ENCODE assay signal across 9 cellular contexts in genomic region chr14:90409209-90409730, GRCh38. TPM values are rescaled to one million over a fixed set of nuclear protein-coding genes. Genes with fewer than 3 reads are reported as not detected.
DNase-seq lines count a peak whose midpoint lies in the region; ATAC-seq and TF ChIP-seq lines count a peak whose summit lies in the region.
"Had no signal": no experiment of that assay in that cellular context is flagged by ENCODE, and none has a peak within 500 bp of the region (broad histone marks: within the 10 kb centered on the region; RNA-seq: fewer than 3 reads in every experiment).

No MANE protein-coding gene starts in this region.

- intact Hi-C loops in right lobe of liver (cut with DNase I): no loop called here

- H3K9me3 Mint-ChIP-seq in activated T-cell treated with anti-CD3 and anti-CD28 coated beads, Interleukin-2, amount 50 U/mL, for 24 hours: no peaks in the 10 kb centered on the region

- DNase-seq in activated T-cell treated with anti-CD3 and anti-CD28 coated beads, Interleukin-2, amount 50 U/mL, for 24 hours: no peak
- DNase-seq in activated T-cell treated with anti-CD3 and anti-CD28 coated beads, Interleukin-2, amount 50 U/mL, for 1 hour: no peak
- DNase-seq in caudate nucleus (lab: John Stamatoyannopoulos, UW) (peak in 17 of 61 donors; percentile 16 to 80 (median 39)), right lobe of liver (peak in 1 of 3 donors; percentile 48), upper lobe of left lung (peak in 1 of 2 donors; percentile 38), NCI-H1105 (lab: John Stamatoyannopoulos, UW) (no peak), SW480 (ENCODE audit: low spot score) (no peak), T-helper 9 cell (no peak)

- no peaks in the 10 kb centered on the region for H3K9me3 ChIP-seq in right lobe of liver
- H3K9me3 ChIP-seq in upper lobe of left lung: no peaks in the 10 kb centered on the region
- H3K9me3 ChIP-seq: neutrophil had no signal

- WGBS in right lobe of liver (ENCODE audit: insufficient coverage, low coverage, low lambda C conversion rate, missing lambda C conversion rate): 18% methylated on average over 5 of the region's 5 CpGs
- WGBS in upper lobe of left lung, 2 donors: 30 to 54% methylated on average over 5 of the region's 5 CpGs

- ATAC-seq in right lobe of liver (peak; percentile 69 to 91 (median 78)), upper lobe of left lung (ENCODE audit: low FRiP score in 2 of 2) (peak in 1 of 2 donors; percentile 72)

- H3K36me3 ChIP-seq in right lobe of liver (peaks cover 7 to 22% (median 12%) of the 10 kb centered on the region in 4 donors), upper lobe of left lung (peaks cover 10 to 32% (median 20%) of the 10 kb centered on the region in 4 donors)

- H3K27ac ChIP-seq in caudate nucleus (ENCODE audit: low read depth, low read length) (peak overlapping the region; percentile 46), right lobe of liver (peak overlapping the region in 2 of 3 donors; percentile 36 to 47), upper lobe of left lung (peak overlapping the region; percentile 59 to 89 (median 67))
- H3K27ac ChIP-seq: neutrophil had no signal

- no peaks in the 10 kb centered on the region for H3K4me1 ChIP-seq in right lobe of liver
- peaks cover 0 to 21% (median 18%) of the 10 kb centered on the region in 4 donors for H3K4me1 ChIP-seq in upper lobe of left lung

- H3K4me3 ChIP-seq in right lobe of liver (no peak overlapping the region), upper lobe of left lung (no peak overlapping the region)

- peak overlapping the region; percentile 27 for H3K27ac Mint-ChIP-seq in activated T-cell treated with anti-CD3 and anti-CD28 coated beads, Interleukin-2, amount 50 U/mL, for 24 hours

- H3K4me3 Mint-ChIP-seq in activated T-cell treated with anti-CD3 and anti-CD28 coated beads, Interleukin-2, amount 50 U/mL, for 24 hours: no peak overlapping the region

- peaks cover 40% of the 10 kb centered on the region for H3K36me3 Mint-ChIP-seq in activated T-cell treated with anti-CD3 and anti-CD28 coated beads, Interleukin-2, amount 50 U/mL, for 24 hours (ENCODE audit: low read depth)

- H3K27me3 Mint-ChIP-seq in activated T-cell treated with anti-CD3 and anti-CD28 coated beads, Interleukin-2, amount 50 U/mL, for 24 hours: no peaks in the 10 kb centered on the region

- peak in 1 of 4 donors; percentile 44 for TF ChIP-seq EP300 in upper lobe of left lung (IDR thresholded peaks at IDR 0.05)

- no peaks in the 10 kb centered on the region for H3K27me3 ChIP-seq in right lobe of liver
- no peaks in the 10 kb centered on the region for H3K27me3 ChIP-seq in upper lobe of left lung
- H3K27me3 ChIP-seq: neutrophil had no signal

- TF ChIP-seq CTCF in right lobe of liver (IDR thresholded peaks at IDR 0.05): no peak
- TF ChIP-seq CTCF in upper lobe of left lung (IDR thresholded peaks at IDR 0.05): no peak

- H3K4me1 Mint-ChIP-seq in activated T-cell treated with anti-CD3 and anti-CD28 coated beads, Interleukin-2, amount 50 U/mL, for 24 hours (ENCODE audit: low read depth): peaks cover 41% of the 10 kb centered on the region

- no peak for TF ChIP-seq POLR2A in right lobe of liver (IDR thresholded peaks at IDR 0.05)
- no peak for TF ChIP-seq POLR2A in upper lobe of left lung (IDR thresholded peaks at IDR 0.05)

RNA-seq across cellular contexts. Expression of gene CALM1, which starts 12.4 kb away (rescaled TPM):
- total RNA-seq in right lobe of liver: 100 to 1,000 TPM; 143 to 207 (median 161) TPM
- total RNA-seq in upper lobe of left lung: 100 to 1,000 TPM; 186 to 586 (median 415) TPM
